8 cellular contexts compared by ENCODE assay signal in the genomic region with DNA sequence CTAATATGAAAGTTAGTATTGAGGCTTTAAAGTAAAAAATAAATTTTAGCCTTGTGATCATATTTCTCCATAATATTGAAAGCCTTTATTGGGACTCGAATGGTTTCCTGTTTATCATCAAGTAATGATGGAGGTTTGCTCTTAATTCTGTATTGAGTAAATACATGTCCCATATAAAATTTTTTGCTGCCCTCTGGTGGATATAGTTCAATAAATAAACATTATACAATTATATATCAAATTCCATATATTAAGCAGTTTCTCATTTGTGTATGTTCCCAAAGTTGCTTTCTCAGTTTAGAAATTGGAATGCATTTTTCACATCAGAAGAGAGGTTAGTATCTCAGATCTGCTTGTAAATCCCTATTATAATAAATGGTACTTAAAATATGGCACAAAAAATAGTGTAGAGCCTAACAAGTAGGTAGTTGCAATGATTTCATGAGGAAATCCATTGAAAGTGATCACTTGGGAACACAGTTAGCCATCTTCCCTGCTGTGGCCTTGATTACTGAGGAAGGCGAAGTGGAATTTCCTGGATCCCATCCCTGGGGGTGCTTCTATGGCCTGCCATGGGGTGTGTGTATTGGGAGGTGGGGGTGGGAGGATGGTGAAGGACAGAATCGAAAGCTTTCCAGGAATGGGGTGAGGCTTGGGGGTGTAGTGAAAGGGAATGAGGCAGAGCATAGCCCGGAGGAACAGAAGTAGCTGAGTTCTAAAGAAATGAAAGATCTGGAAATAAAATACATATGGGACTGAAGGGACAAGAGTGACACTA.
DNase-seq lines count a peak whose midpoint lies in the region; ATAC-seq and TF ChIP-seq lines count a peak whose summit lies in the region.

No MANE protein-coding gene starts in this region.

- TF ChIP-seq RAD21 in SK-N-SH (IDR thresholded peaks at IDR 0.05; ENCODE audit: low read length) = peak; percentile 54; the same call in 1 of the 2 replicates

- 19% methylated on average over 4 of the region's 4 CpGs for WGBS in SK-N-SH (ENCODE audit: low lambda C conversion rate)

- H3K9me3 ChIP-seq in SK-N-SH (no peaks in the 10 kb centered on the region), uterus (no peaks in the 10 kb centered on the region)

- no peak overlapping the region for H2AFZ ChIP-seq in SK-N-SH (ENCODE audit: low read depth)

- no peak overlapping the region for H3K4me2 ChIP-seq in SK-N-SH

- no peaks in the 10 kb centered on the region for H3K79me2 ChIP-seq in SK-N-SH (ENCODE audit: insufficient read depth)

- H4K20me1 ChIP-seq in SK-N-SH (ENCODE audit: insufficient read depth) = no peaks in the 10 kb centered on the region

- H3K27ac ChIP-seq in SK-N-SH (ENCODE audit: low read depth in 2 of 2, low read length in 1 of 2) (no peak overlapping the region), substantia nigra (ENCODE audit: low read depth, low read length, poor library complexity, severe bottlenecking) (peak overlapping the region; percentile 63), uterus (peak overlapping the region in 1 of 2 donors; percentile 37)

- TF ChIP-seq EP300 in SK-N-SH (IDR thresholded peaks at IDR 0.05; ENCODE audit: borderline replicate concordance in 1 of 2, low read depth in 1 of 2, low read length in 1 of 2) = no peak

- no peaks in the 10 kb centered on the region for H3K4me1 ChIP-seq in SK-N-SH (ENCODE audit: control insufficient read depth in 1 of 2, insufficient read depth in 2 of 2, low read depth in 1 of 2, low read length in 1 of 2)
- no peaks in the 10 kb centered on the region for H3K4me1 ChIP-seq in uterus

- H3K36me3 ChIP-seq in SK-N-SH (replicated peaks in 1 of 2; ENCODE audit: control insufficient read depth in 1 of 2, insufficient read depth in 2 of 2, low read length in 1 of 2) (no peaks in the 10 kb centered on the region), uterus (no peaks in the 10 kb centered on the region)

- H3K27me3 ChIP-seq in SK-N-SH (ENCODE audit: insufficient read depth) (no peaks in the 10 kb centered on the region), uterus (no peaks in the 10 kb centered on the region)

- H3K9ac ChIP-seq in SK-N-SH = no peak overlapping the region

- H3K9me2 ChIP-seq in SK-N-SH = no peaks in the 10 kb centered on the region

- TF ChIP-seq CTCF in LNCAP (IDR thresholded peaks at IDR 0.05) = peak; percentile 26; the same call in 1 of the 2 replicates
- peak; percentile 51 for TF ChIP-seq CTCF in SK-N-SH (IDR thresholded peaks at IDR 0.05)
- TF ChIP-seq CTCF in uterus (IDR thresholded peaks at IDR 0.05) = peak in 1 of 4 experiments; percentile 33

- no peaks in the 10 kb centered on the region for H3F3A ChIP-seq in SK-N-SH (replicated peaks; ENCODE audit: insufficient read depth)

- no peak for TF ChIP-seq POLR2A in uterus (IDR thresholded peaks at IDR 0.05)

- no peak for ATAC-seq in HG03460 (IDR thresholded peaks at IDR 0.05; ENCODE audit: unreplicated experiment)

- DNase-seq in DMS153 (lab: John Stamatoyannopoulos, UW) (peak; percentile 10), SK-N-SH (peak; percentile 44), foreskin melanocyte (peak; percentile 43), substantia nigra (lab: John Stamatoyannopoulos, UW) (peak in 1 of 49 donors; percentile 8), cerebellar cortex (ENCODE audit: low spot score) (no peak), uterus (no peak)

- intact Hi-C loops in uterus (cut with DNase I; ENCODE audit: low total_unique reads) = loop anchor here (10.0 kb wide), 1 partner anchor 218 kb away; no protein-coding TSS in a partner anchor

- no peak overlapping the region for H3K4me3 ChIP-seq in SK-N-SH (ENCODE audit: low read depth in 2 of 2, low read length in 1 of 2)
- no peak overlapping the region for H3K4me3 ChIP-seq in uterus

- CTCF ChIA-PET in SK-N-SH (lab: Yijun Ruan, JAX) = interaction anchor here (0.6 to 2.4 kb wide), 7 partner anchors 10 to 225 kb away, joined by 3 to 9 read pairs (median 4); no protein-coding TSS in a partner anchor

- POLR2A ChIA-PET in SK-N-SH (lab: Yijun Ruan, JAX) = no interaction called here

TF ChIP-seq in SK-N-SH, 30 proteins besides CTCF, POLR2A, EP300 and RAD21:
- no peak for TF ChIP-seq CHD2 (IDR thresholded peaks at IDR 0.05; ENCODE audit: low read length, partially characterized antibody)
- TF ChIP-seq POLR2AphosphoS5 (IDR thresholded peaks at IDR 0.05; ENCODE audit: low read depth, low read length) = no peak
- peak; percentile 28; the same call in 1 of the 2 replicates for TF ChIP-seq SMC3 (IDR thresholded peaks at IDR 0.05; ENCODE audit: low read depth, low read length)

Comparison
In these comparisons a context has a peak if more than half of its experiments do, and no peak if none do; other contexts are left out.
1. DNase-seq: peak in DMS153 (single experiment), SK-N-SH (single experiment) and foreskin melanocyte (single experiment); none in cerebellar cortex (single experiment) and uterus (0 of 2).